8 cellular contexts compared by ENCODE assay signal in genomic region chr7:158827411-158828342, GRCh38. TPM values are rescaled to one million over a fixed set of nuclear protein-coding genes. Genes with fewer than 3 reads are reported as not detected.
DNase-seq lines count a peak whose midpoint lies in the region; ATAC-seq, FAIRE-seq and TF ChIP-seq lines count a peak whose summit lies in the region.

No MANE protein-coding gene starts in this region.

- H3K27me3 ChIP-seq in GM06990 (replicated peaks; ENCODE audit: control insufficient read depth, insufficient read depth, low read length) (no peaks in the 10 kb centered on the region), bronchial epithelial cell (ENCODE audit: control insufficient read depth, insufficient read depth, low read length) (peaks cover under 1% of the 10 kb centered on the region), mononuclear cell (ENCODE audit: insufficient read depth, low read length) (no peaks in the 10 kb centered on the region)

- DNase-seq in GM06990 (ENCODE audit: extremely low read depth, insufficient read length), result no peak
- peak; percentile 58 for DNase-seq in NAMALWA (ENCODE audit: low spot score)
- peak; percentile 73 for DNase-seq in bronchial epithelial cell (ENCODE audit: low read depth)
- DNase-seq in NCI-H187 treated with DMSO at 0.1 percent for 48 hours (lab: John Stamatoyannopoulos, UW), result no peak
- DNase-seq in NCI-H1105 treated with DMSO at 0.1 percent for 48 hours (lab: John Stamatoyannopoulos, UW), result no peak
- no peak for DNase-seq in NCI-H82 treated with DMSO at 0.1 percent for 48 hours (lab: John Stamatoyannopoulos, UW; ENCODE audit: unreplicated experiment)

- H3K9me3 ChIP-seq in mononuclear cell (ENCODE audit: low read depth, low read length), result no peaks in the 10 kb centered on the region

- no peaks in the 10 kb centered on the region for H3K36me3 ChIP-seq in GM06990 (ENCODE audit: control insufficient read depth, insufficient read depth, low read length)
- no peaks in the 10 kb centered on the region for H3K36me3 ChIP-seq in bronchial epithelial cell (ENCODE audit: control insufficient read depth, insufficient read depth, low read length)

- FAIRE-seq in bronchial epithelial cell (lab: Jason Lieb, UNC), result no peak

- no peak for ATAC-seq in GM18517 (IDR thresholded peaks at IDR 0.05; ENCODE audit: unreplicated experiment)

- peaks cover 52% of the 10 kb centered on the region for H3K4me1 ChIP-seq in mononuclear cell (ENCODE audit: insufficient read depth, low read length)

- peak overlapping the region; percentile 87 for H3K4me3 ChIP-seq in GM06990 (replicated peaks; ENCODE audit: low read depth, low read length)
- H3K4me3 ChIP-seq in bronchial epithelial cell (ENCODE audit: low read depth, low read length), result peak overlapping the region; percentile 97
- H3K4me3 ChIP-seq in mononuclear cell (ENCODE audit: low read length), result peak overlapping the region; percentile 87

- TF ChIP-seq CTCF in GM06990 (IDR thresholded peaks at IDR 0.05; ENCODE audit: insufficient read depth, low read length, poor library complexity, severe bottlenecking) (no peak), bronchial epithelial cell (IDR thresholded peaks at IDR 0.05; ENCODE audit: insufficient read depth, low read length, severe bottlenecking) (no peak)

RNA-seq across cellular contexts. Expression of gene ESYT2, which starts 1.6 kb away (rescaled TPM):
- total RNA-seq in bronchial epithelial cell, result 71.8 and 75.0 TPM in 2 replicates
- 145 TPM for total RNA-seq in mononuclear cell

RNA-seq across cellular contexts. Expression of gene DYNC2I1, which starts 28.7 kb away (rescaled TPM):
- total RNA-seq in bronchial epithelial cell, result 5.8 and 7.4 TPM in 2 replicates
- total RNA-seq in mononuclear cell, result 5.5 TPM

Comparison
In these comparisons a context has a peak if more than half of its experiments do, and no peak if none do; other contexts are left out.
1. DNase-seq: peak in NAMALWA (single experiment) and bronchial epithelial cell (single experiment); none in GM06990 (single experiment), NCI-H187 treated with DMSO at 0.1 percent for 48 hours (single experiment), NCI-H1105 treated with DMSO at 0.1 percent for 48 hours (single experiment) and NCI-H82 treated with DMSO at 0.1 percent for 48 hours (single experiment).
2. Peak in every context shown above with its lines, with median percentiles within 50 percentile points of each other: H3K4me3 ChIP-seq.